ENCODE assay signal across 1 cellular context in genomic region chr1:9538669-9539164, GRCh38.
TF ChIP-seq lines count a peak whose summit lies in the region.

No MANE protein-coding gene starts in this region.

TF ChIP-seq in HCT116, 20 proteins besides CTCF, POLR2A, EP300 and RAD21 (continued from another document):
- TF ChIP-seq REST (IDR thresholded peaks at IDR 0.05; ENCODE audit: low read depth): no peak
- TF ChIP-seq ZFX (IDR thresholded peaks at IDR 0.05): no peak
- no peak for TF ChIP-seq MAX (IDR thresholded peaks at IDR 0.05)
- TF ChIP-seq ZBTB33 (IDR thresholded peaks at IDR 0.05; ENCODE audit: extremely low read depth, insufficient replicate concordance, low read length): no peak
